19 cellular contexts compared by ENCODE assay signal in the genomic region with DNA sequence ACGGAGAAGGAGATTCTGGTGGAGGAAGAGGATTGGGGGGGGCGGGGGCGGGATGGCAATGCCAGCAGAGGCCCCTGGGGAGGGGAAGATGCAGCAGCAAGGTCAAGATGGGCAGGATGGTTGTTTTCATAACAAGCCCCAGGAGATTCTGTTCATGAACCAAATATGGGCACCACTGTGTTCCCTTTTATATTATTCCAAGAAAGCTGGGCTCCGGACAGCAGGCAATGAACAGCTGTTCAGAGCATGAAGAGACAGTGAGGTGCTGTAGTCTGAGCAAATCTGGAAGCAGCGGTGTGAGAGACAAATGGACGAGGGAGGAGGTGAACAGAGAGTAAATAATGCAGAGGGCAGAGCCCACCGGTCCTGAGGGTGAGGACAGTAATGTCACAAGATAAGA. TPM values are rescaled to one million over a fixed set of nuclear protein-coding genes. Genes with fewer than 3 reads are reported as not detected.
DNase-seq lines count a peak whose midpoint lies in the region; ATAC-seq and TF ChIP-seq lines count a peak whose summit lies in the region.
"Had no signal": no experiment of that assay in that cellular context is flagged by ENCODE, and none has a peak within 500 bp of the region (broad histone marks: within the 10 kb centered on the region; RNA-seq: fewer than 3 reads in every experiment).

No MANE protein-coding gene starts in this region.

- peak overlapping the region; percentile 56 for H3K27ac Mint-ChIP-seq in activated CD8-positive, alpha-beta T cell treated with anti-CD3 and anti-CD28 coated beads, Interleukin-2, amount 10 ng/mL, durations not matched to agents 7 days and 5 days
- H3K27ac Mint-ChIP-seq in activated CD8-positive, alpha-beta T cell treated with anti-CD3 and anti-CD28 coated beads for 36 hours, result no peak overlapping the region
- H3K27ac Mint-ChIP-seq in T-cell, result peak overlapping the region; percentile 17 to 53

- H3K9me3 ChIP-seq in lower lobe of right lung (no peaks in the 10 kb centered on the region), upper lobe of right lung (no peaks in the 10 kb centered on the region)
- H3K9me3 ChIP-seq: SJCRH30 had no signal

- no peaks in the 10 kb centered on the region for H3K36me3 ChIP-seq in lower lobe of right lung
- H3K36me3 ChIP-seq in upper lobe of right lung, result no peaks in the 10 kb centered on the region

- H3K4me1 ChIP-seq in lower lobe of right lung (peaks cover 35% of the 10 kb centered on the region), upper lobe of right lung (peaks cover 24% of the 10 kb centered on the region)
- H3K4me1 ChIP-seq: SJCRH30 had no signal

- H3K27me3 ChIP-seq in lower lobe of right lung (ENCODE audit: low read depth) (no peaks in the 10 kb centered on the region), upper lobe of right lung (no peaks in the 10 kb centered on the region)
- H3K27me3 ChIP-seq: SJCRH30 had no signal

- peaks cover 29% of the 10 kb centered on the region for H3K36me3 Mint-ChIP-seq in activated CD8-positive, alpha-beta T cell treated with anti-CD3 and anti-CD28 coated beads, Interleukin-2, amount 10 ng/mL, durations not matched to agents 7 days and 5 days (ENCODE audit: low read depth)
- H3K36me3 Mint-ChIP-seq in activated CD8-positive, alpha-beta T cell treated with anti-CD3 and anti-CD28 coated beads for 36 hours (ENCODE audit: low read depth), result peaks cover 5% of the 10 kb centered on the region
- peaks cover 15% of the 10 kb centered on the region for H3K36me3 Mint-ChIP-seq in T-cell

- H3K4me3 ChIP-seq in lower lobe of right lung (no peak overlapping the region), upper lobe of right lung (no peak overlapping the region)
- H3K4me3 ChIP-seq: SJCRH30 had no signal

- H3K27ac ChIP-seq in lower lobe of right lung, result peak overlapping the region; percentile 33
- peak overlapping the region; percentile 55 for H3K27ac ChIP-seq in upper lobe of right lung
- H3K27ac ChIP-seq: HL-60, RWPE1, SJCRH30 had no signal

- no peaks in the 10 kb centered on the region for H3K27me3 Mint-ChIP-seq in activated CD8-positive, alpha-beta T cell treated with anti-CD3 and anti-CD28 coated beads, Interleukin-2, amount 10 ng/mL, durations not matched to agents 7 days and 5 days (ENCODE audit: low read depth)
- no peaks in the 10 kb centered on the region for H3K27me3 Mint-ChIP-seq in activated CD8-positive, alpha-beta T cell treated with anti-CD3 and anti-CD28 coated beads for 36 hours
- no peaks in the 10 kb centered on the region for H3K27me3 Mint-ChIP-seq in T-cell
- H3K27me3 Mint-ChIP-seq: IgD-negative memory B cell had no signal

- POLR2A ChIA-PET in activated CD8-positive, alpha-beta T cell treated with anti-CD3 and anti-CD28 coated beads, Interleukin-2, amount 10 ng/mL, durations not matched to agents 7 days and 5 days (lab: Charles Lee), result interaction anchor here (1.0 kb wide), 2 partner anchors 13 to 28 kb away, joined by 3 to 4 read pairs; no protein-coding TSS in a partner anchor
- POLR2A ChIA-PET in activated CD8-positive, alpha-beta T cell treated with anti-CD3 and anti-CD28 coated beads for 36 hours (lab: Charles Lee), result interaction anchor here (0.6 kb wide), 1 partner anchor 853 kb away, joined by 3 read pairs; no protein-coding TSS in a partner anchor
- POLR2A ChIA-PET in T-cell (lab: Charles Lee), result no interaction called here

- no peak for ATAC-seq in activated CD8-positive, alpha-beta T cell treated with anti-CD3 and anti-CD28 coated beads, Interleukin-2, amount 10 ng/mL, durations not matched to agents 7 days and 5 days
- ATAC-seq in activated CD8-positive, alpha-beta T cell treated with anti-CD3 and anti-CD28 coated beads for 36 hours, result no peak
- ATAC-seq in T-cell (replicated peaks in 1 of 4) (no peak), lower lobe of right lung (no peak), upper lobe of right lung (no peak), HG03521 (IDR thresholded peaks at IDR 0.05; ENCODE audit: unreplicated experiment) (no peak)
- ATAC-seq: HCT116, PC-3 had no signal

- no peaks in the 10 kb centered on the region for H3K9me3 Mint-ChIP-seq in activated CD8-positive, alpha-beta T cell treated with anti-CD3 and anti-CD28 coated beads, Interleukin-2, amount 10 ng/mL, durations not matched to agents 7 days and 5 days (ENCODE audit: insufficient read depth)
- H3K9me3 Mint-ChIP-seq in activated CD8-positive, alpha-beta T cell treated with anti-CD3 and anti-CD28 coated beads for 36 hours, result no peaks in the 10 kb centered on the region
- H3K9me3 Mint-ChIP-seq in T-cell, result no peaks in the 10 kb centered on the region
- H3K9me3 Mint-ChIP-seq: IgD-negative memory B cell had no signal

- no peak for DNase-seq in activated CD8-positive, alpha-beta T cell treated with anti-CD3 and anti-CD28 coated beads, Interleukin-2, amount 10 ng/mL, durations not matched to agents 7 days and 5 days
- no peak for DNase-seq in activated CD8-positive, alpha-beta T cell treated with anti-CD3 and anti-CD28 coated beads for 36 hours
- DNase-seq in T-cell (no peak), lower lobe of right lung (no peak), upper lobe of right lung (no peak), MV-4-11 (lab: John Stamatoyannopoulos, UW) (no peak)
- DNase-seq in stimulated activated CD4-positive, alpha-beta T cell treated with anti-CD3 and anti-CD28 coated beads, Interleukin-15, amount 100 ng/mL, for 24 hours, result no peak
- DNase-seq: C1 segment of cervical spinal cord, NCI-H1417 treated with DMSO at 0.1 percent for 48 hours, NCI-H2029 treated with DMSO at 0.1 percent for 48 hours, NCI-H510A, NCI-H82, PC-3 had no signal

- CTCF ChIA-PET in activated CD8-positive, alpha-beta T cell treated with anti-CD3 and anti-CD28 coated beads, Interleukin-2, amount 10 ng/mL, durations not matched to agents 7 days and 5 days (lab: Charles Lee), result interaction anchor here (1.2 to 2.1 kb wide), 2 partner anchors 9 to 14 kb away, joined by 5 to 6 read pairs; no protein-coding TSS in a partner anchor
- CTCF ChIA-PET in activated CD8-positive, alpha-beta T cell treated with anti-CD3 and anti-CD28 coated beads for 36 hours (lab: Charles Lee), result interaction anchor here (1.0 to 1.7 kb wide), 3 partner anchors 7 to 9 kb away, joined by 3 to 6 read pairs (median 5); no protein-coding TSS in a partner anchor
- CTCF ChIA-PET in T-cell (lab: Charles Lee), result no interaction called here

- intact Hi-C loops in activated CD8-positive, alpha-beta T cell treated with anti-CD3 and anti-CD28 coated beads for 36 hours (cut with micrococcal nuclease), result no loop called here
- intact Hi-C loops in lower lobe of right lung (cut with DNase I) (no loop called here), upper lobe of right lung (cut with DNase I) (no loop called here)

- peaks cover 59% of the 10 kb centered on the region for H3K4me1 Mint-ChIP-seq in activated CD8-positive, alpha-beta T cell treated with anti-CD3 and anti-CD28 coated beads, Interleukin-2, amount 10 ng/mL, durations not matched to agents 7 days and 5 days (ENCODE audit: low read depth)
- H3K4me1 Mint-ChIP-seq in activated CD8-positive, alpha-beta T cell treated with anti-CD3 and anti-CD28 coated beads for 36 hours (ENCODE audit: low read depth), result peaks cover 62% of the 10 kb centered on the region
- peaks cover 79 to 85% (median 81%) of the 10 kb centered on the region in 3 donors for H3K4me1 Mint-ChIP-seq in T-cell

- no peak for TF ChIP-seq CTCF in activated CD8-positive, alpha-beta T cell treated with anti-CD3 and anti-CD28 coated beads for 36 hours (IDR thresholded peaks at IDR 0.05)
- TF ChIP-seq CTCF in lower lobe of right lung (IDR thresholded peaks at IDR 0.05), result no peak
- TF ChIP-seq CTCF in upper lobe of right lung (IDR thresholded peaks at IDR 0.05), result no peak

- H3K4me3 Mint-ChIP-seq in activated CD8-positive, alpha-beta T cell treated with anti-CD3 and anti-CD28 coated beads, Interleukin-2, amount 10 ng/mL, durations not matched to agents 7 days and 5 days, result no peak overlapping the region
- no peak overlapping the region for H3K4me3 Mint-ChIP-seq in activated CD8-positive, alpha-beta T cell treated with anti-CD3 and anti-CD28 coated beads for 36 hours
- H3K4me3 Mint-ChIP-seq in T-cell, result no peak overlapping the region
- H3K4me3 Mint-ChIP-seq: IgD-negative memory B cell had no signal

RNA-seq across cellular contexts. Expression of a gene that starts 20.0 kb away (rescaled TPM):
- total RNA-seq in activated CD8-positive, alpha-beta T cell treated with anti-CD3 and anti-CD28 coated beads, Interleukin-2, amount 10 ng/mL, durations not matched to agents 7 days and 5 days, result 100 to 1,000 TPM in 1 of 2 experiments, 10 to 100 TPM in 1; 95.3 to 100 TPM
- total RNA-seq in activated CD8-positive, alpha-beta T cell treated with anti-CD3 and anti-CD28 coated beads for 36 hours, result 10 to 100 TPM; 47.4 to 47.8 TPM
- total RNA-seq in T-cell (100 to 1,000 TPM in 4 of 5 donors, 10 to 100 TPM in 1; 90.8 to 167 (median 145) TPM), lower lobe of right lung (60.0 TPM), upper lobe of right lung (64.8 TPM)

Comparison
In these comparisons a context has a peak if more than half of its experiments do, and no peak if none do; other contexts are left out.
1. CTCF ChIA-PET loops: an anchor here in activated CD8-positive, alpha-beta T cell treated with anti-CD3 and anti-CD28 coated beads, Interleukin-2, amount 10 ng/mL, durations not matched to agents 7 days and 5 days (1.2 to 2.1 kb wide) and activated CD8-positive, alpha-beta T cell treated with anti-CD3 and anti-CD28 coated beads for 36 hours (1.0 to 1.7 kb wide); none called in T-cell.
2. POLR2A ChIA-PET loops: an anchor here in activated CD8-positive, alpha-beta T cell treated with anti-CD3 and anti-CD28 coated beads, Interleukin-2, amount 10 ng/mL, durations not matched to agents 7 days and 5 days (1.0 kb wide) and activated CD8-positive, alpha-beta T cell treated with anti-CD3 and anti-CD28 coated beads for 36 hours (0.6 kb wide); none called in T-cell.